In the genomic region with DNA sequence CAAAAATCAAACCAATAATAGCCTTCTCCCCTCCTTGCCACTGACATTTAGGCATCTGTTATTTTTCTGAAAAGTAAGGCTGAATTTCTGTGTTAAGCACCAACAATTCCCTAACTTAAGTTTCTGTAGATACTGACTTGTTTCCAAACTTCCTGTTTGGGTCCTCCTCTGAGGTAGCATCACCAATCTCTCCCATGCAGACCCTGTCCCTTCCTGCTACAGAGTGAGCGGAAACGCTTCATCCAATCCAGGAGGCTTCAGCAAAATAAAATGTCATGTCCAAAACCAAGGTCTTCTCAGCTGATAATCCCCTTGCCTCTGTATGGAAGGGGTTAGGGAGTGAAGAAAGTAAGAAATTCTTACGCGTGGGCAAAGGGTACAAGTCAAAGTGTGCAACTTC, we compare ENCODE assay signal across 1 cellular context.
TF ChIP-seq lines count a peak whose summit lies in the region.

No MANE protein-coding gene starts in this region.

TF ChIP-seq in K562, 482 proteins besides CTCF, POLR2A, EP300 and RAD21:
- TF ChIP-seq ZNF124 (CRISPR knock-in tag; IDR thresholded peaks at IDR 0.05) (no peak), HCFC1 (IDR thresholded peaks at IDR 0.05; ENCODE audit: low read depth, low read length) (no peak), U2AF2 (optimal IDR thresholded peaks at IDR 0.05; ENCODE audit: low read depth, low read length) (no peak), ETS2 (tag; IDR thresholded peaks at IDR 0.05; ENCODE audit: borderline replicate concordance, poor library complexity, severe bottlenecking) (no peak), ERF (CRISPR knock-in tag; IDR thresholded peaks at IDR 0.05) (no peak), PCBP1 (IDR thresholded peaks at IDR 0.05; ENCODE audit: low read depth, low read length, poor library complexity, severe bottlenecking) (no peak)
- TF ChIP-seq, protein P1, sequence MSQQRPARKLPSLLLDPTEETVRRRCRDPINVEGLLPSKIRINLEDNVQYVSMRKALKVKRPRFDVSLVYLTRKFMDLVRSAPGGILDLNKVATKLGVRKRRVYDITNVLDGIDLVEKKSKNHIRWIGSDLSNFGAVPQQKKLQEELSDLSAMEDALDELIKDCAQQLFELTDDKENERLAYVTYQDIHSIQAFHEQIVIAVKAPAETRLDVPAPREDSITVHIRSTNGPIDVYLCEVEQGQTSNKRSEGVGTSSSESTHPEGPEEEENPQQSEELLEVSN (IDR thresholded peaks at IDR 0.05; ENCODE audit: borderline replicate concordance in 1 of 2, extremely low read depth in 1 of 2, insufficient read depth in 1 of 2, insufficient read length in 1 of 2, low read depth in 1 of 2, low read length in 1 of 2, poor library complexity in 1 of 2, severe bottlenecking in 1 of 2) = no peak
